ENCODE assay signal across 16 cellular contexts in genomic region chr7:64775289-64775688, GRCh38. TPM values are rescaled to one million over a fixed set of nuclear protein-coding genes. Genes with fewer than 3 reads are reported as not detected.
DNase-seq lines count a peak whose midpoint lies in the region; ATAC-seq and TF ChIP-seq lines count a peak whose summit lies in the region.
"Had no signal": no experiment of that assay in that cellular context is flagged by ENCODE, and none has a peak within 500 bp of the region (broad histone marks: within the 10 kb centered on the region; RNA-seq: fewer than 3 reads in every experiment).

No MANE protein-coding gene starts in this region.

- no peak overlapping the region for H3K4me3 ChIP-seq in fibroblast of mammary gland (ENCODE audit: control insufficient read depth, low read depth, low read length)
- H3K4me3 ChIP-seq: SJSA1 had no signal

- TF ChIP-seq CTCF in fibroblast of mammary gland (conservative IDR thresholded peaks at IDR 0.05; ENCODE audit: control insufficient read depth, insufficient read depth, low read depth, low read length) = no peak

- DNase-seq in COLO829 (ENCODE audit: low spot score) (peak; percentile 23), M059J (ENCODE audit: low read depth) (peak; percentile 27), RKO (ENCODE audit: low spot score) (peak; percentile 28), fibroblast of mammary gland (ENCODE audit: low read depth) (peak; percentile 5), DMS153 treated with DMSO at 0.1 percent for 48 hours (lab: John Stamatoyannopoulos, UW; ENCODE audit: unreplicated experiment) (no peak), SIG-M5 treated with dmso at 0.1 percent for 504 hours (lab: John Stamatoyannopoulos, UW; ENCODE audit: unreplicated experiment) (no peak)
- DNase-seq: CD4-positive, alpha-beta T cell; DMS79 treated with DMSO at 0.1 percent for 48 hours; H9; NCI-H1105 treated with DMSO at 0.1 percent for 48 hours; NCI-H187; NCI-H446; NCI-H774; RPMI8226 had no signal

- no peak for ATAC-seq in GM18858 (IDR thresholded peaks at IDR 0.05; ENCODE audit: unreplicated experiment)

RNA-seq across cellular contexts. Expression of gene ZNF138, which starts 18.9 kb away (rescaled TPM):
- total RNA-seq in M059J (2014; rRNA removed; shearing (Covaris generic)) = 6.7 and 9.2 TPM in 2 replicates

Comparison
In these comparisons a context has a peak if more than half of its experiments do, and no peak if none do; other contexts are left out.
1. DNase-seq: peak in COLO829 (single experiment), M059J (single experiment), RKO (single experiment) and fibroblast of mammary gland (single experiment); none in DMS153 treated with DMSO at 0.1 percent for 48 hours (single experiment) and SIG-M5 treated with dmso at 0.1 percent for 504 hours (single experiment).